Comparison of ENCODE assay signal across 14 cellular contexts in the genomic region with DNA sequence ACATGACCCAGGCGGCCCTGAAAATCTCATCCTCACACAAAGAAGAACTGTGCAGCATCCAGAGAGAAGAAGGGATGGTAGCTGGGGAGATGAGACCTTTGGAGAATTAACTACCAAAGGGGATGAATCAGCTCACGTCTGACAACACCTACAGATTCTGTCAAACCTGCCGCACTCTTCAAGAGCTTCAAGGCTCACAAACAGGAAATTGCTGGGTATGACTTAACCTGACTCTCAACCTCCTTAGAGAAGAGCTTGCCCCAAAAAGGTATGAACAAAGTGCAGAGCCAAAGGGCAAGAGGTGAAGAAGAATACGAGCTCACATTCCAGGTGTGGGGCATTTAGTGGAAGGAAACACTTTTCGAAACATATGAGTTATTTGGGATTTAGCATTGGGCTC.
DNase-seq lines count a peak whose midpoint lies in the region; ATAC-seq lines count a peak whose summit lies in the region.
"Had no signal": no experiment of that assay in that cellular context is flagged by ENCODE, and none has a peak within 500 bp of the region (broad histone marks: within the 10 kb centered on the region; RNA-seq: fewer than 3 reads in every experiment).

No MANE protein-coding gene starts in this region.

- peaks cover 58% of the 10 kb centered on the region for H3K4me1 Mint-ChIP-seq in activated CD4-positive, alpha-beta memory T cell treated with anti-CD3 and anti-CD28 coated beads for 36 hours (ENCODE audit: low read depth)
- peaks cover 10% of the 10 kb centered on the region for H3K4me1 Mint-ChIP-seq in central memory CD8-positive, alpha-beta T cell
- H3K4me1 Mint-ChIP-seq in stimulated activated naive B cell treated with anti-CD40 and anti-IgM and Interleukin-4, amounts not matched to agents 10 μg/mL and 1 μg/mL and 100 μg/mL, for 72 hours = peaks cover 51 to 87% of the 10 kb centered on the region in 2 donors

- H3K27me3 Mint-ChIP-seq in activated CD4-positive, alpha-beta memory T cell treated with anti-CD3 and anti-CD28 coated beads for 36 hours = no peaks in the 10 kb centered on the region
- no peaks in the 10 kb centered on the region for H3K27me3 Mint-ChIP-seq in central memory CD8-positive, alpha-beta T cell
- H3K27me3 Mint-ChIP-seq in stimulated activated naive B cell treated with anti-CD40 and anti-IgM and Interleukin-4, amounts not matched to agents 10 μg/mL and 1 μg/mL and 100 μg/mL, for 72 hours = no peaks in the 10 kb centered on the region

- H3K36me3 Mint-ChIP-seq in activated CD4-positive, alpha-beta memory T cell treated with anti-CD3 and anti-CD28 coated beads for 36 hours = peaks cover 1% of the 10 kb centered on the region
- no peaks in the 10 kb centered on the region for H3K36me3 Mint-ChIP-seq in central memory CD8-positive, alpha-beta T cell (ENCODE audit: insufficient read depth)
- H3K36me3 Mint-ChIP-seq in stimulated activated naive B cell treated with anti-CD40 and anti-IgM and Interleukin-4, amounts not matched to agents 10 μg/mL and 1 μg/mL and 100 μg/mL, for 72 hours = peaks cover 2 to 20% of the 10 kb centered on the region in 2 donors

- no peaks in the 10 kb centered on the region for H3K9me3 ChIP-seq in HAP-1

- no peaks in the 10 kb centered on the region for H3K9me3 Mint-ChIP-seq in activated CD4-positive, alpha-beta memory T cell treated with anti-CD3 and anti-CD28 coated beads for 36 hours
- H3K9me3 Mint-ChIP-seq in central memory CD8-positive, alpha-beta T cell = no peaks in the 10 kb centered on the region
- no peaks in the 10 kb centered on the region for H3K9me3 Mint-ChIP-seq in stimulated activated naive B cell treated with anti-CD40 and anti-IgM and Interleukin-4, amounts not matched to agents 10 μg/mL and 1 μg/mL and 100 μg/mL, for 72 hours
- H3K9me3 Mint-ChIP-seq: HFFc6, nephron progenitor cell had no signal

- no peaks in the 10 kb centered on the region for H3K4me1 ChIP-seq in HAP-1

- POLR2A ChIA-PET in activated CD4-positive, alpha-beta memory T cell treated with anti-CD3 and anti-CD28 coated beads for 36 hours (lab: Charles Lee) = no interaction called here

- H3K4me3 ChIP-seq in HAP-1 = no peak overlapping the region

- ATAC-seq in central memory CD8-positive, alpha-beta T cell (replicated peaks; ENCODE audit: extremely low read depth, poor library complexity, severe bottlenecking) = peak; percentile 80
- peak; percentile 78 to 80 for ATAC-seq in stimulated activated naive B cell treated with anti-CD40 and anti-IgM and Interleukin-4, amounts not matched to agents 10 μg/mL and 1 μg/mL and 100 μg/mL, for 72 hours (replicated peaks)
- ATAC-seq in GM18519 (IDR thresholded peaks at IDR 0.05; ENCODE audit: low FRiP score, unreplicated experiment) = no peak
- ATAC-seq: sciatic nerve had no signal

- in situ Hi-C loops in HAP-1 (cut with MboI; ENCODE audit: low sequenced_read_pairs) = no loop called here

- H3K36me3 ChIP-seq in HAP-1 (replicated peaks) = no peaks in the 10 kb centered on the region

- no peak overlapping the region for H3K4me3 Mint-ChIP-seq in activated CD4-positive, alpha-beta memory T cell treated with anti-CD3 and anti-CD28 coated beads for 36 hours
- H3K4me3 Mint-ChIP-seq in central memory CD8-positive, alpha-beta T cell = peak overlapping the region; percentile 8
- H3K4me3 Mint-ChIP-seq in stimulated activated naive B cell treated with anti-CD40 and anti-IgM and Interleukin-4, amounts not matched to agents 10 μg/mL and 1 μg/mL and 100 μg/mL, for 72 hours = peak overlapping the region in 1 of 2 donors; percentile 34
- H3K4me3 Mint-ChIP-seq: HFFc6, nephron progenitor cell had no signal

- H3K27ac Mint-ChIP-seq in activated CD4-positive, alpha-beta memory T cell treated with anti-CD3 and anti-CD28 coated beads for 36 hours = peak overlapping the region; percentile 76
- H3K27ac Mint-ChIP-seq in central memory CD8-positive, alpha-beta T cell (ENCODE audit: low read depth) = peak overlapping the region; percentile 24
- peak overlapping the region; percentile 78 for H3K27ac Mint-ChIP-seq in stimulated activated naive B cell treated with anti-CD40 and anti-IgM and Interleukin-4, amounts not matched to agents 10 μg/mL and 1 μg/mL and 100 μg/mL, for 72 hours
- H3K27ac Mint-ChIP-seq: HFFc6, nephron progenitor cell had no signal

- intact Hi-C loops in activated CD4-positive, alpha-beta memory T cell treated with anti-CD3 and anti-CD28 coated beads for 36 hours (cut with micrococcal nuclease) = loop anchor here (5.0 kb wide), 1 partner anchor 35 kb away; no protein-coding TSS in a partner anchor

- DNase-seq in activated T-cell treated with anti-CD3 and anti-CD28 coated beads for 24 hours (ENCODE audit: low read depth) (peak; percentile 38), medulla oblongata (ENCODE audit: extremely low spot score) (no peak), HAP-1 (ENCODE audit: low spot score in 2 of 2) (no peak)
- no peak for DNase-seq in activated T-cell treated with anti-CD3 and anti-CD28 coated beads, Interleukin-2, amount 50 U/mL, for 48 hours
- peak; percentile 61 for DNase-seq in activated CD4-positive, alpha-beta memory T cell treated with anti-CD3 and anti-CD28 coated beads for 36 hours
- no peak for DNase-seq in central memory CD8-positive, alpha-beta T cell (ENCODE audit: low spot score in 2 of 2)
- no peak for DNase-seq in stimulated activated naive B cell treated with anti-CD40 and anti-IgM and Interleukin-4, amounts not matched to agents 10 μg/mL and 1 μg/mL and 100 μg/mL, for 72 hours
- DNase-seq: aorta, Calu3, HFFc6, nephron progenitor cell, SHP77 had no signal

- H3K27me3 ChIP-seq in HAP-1 (ENCODE audit: low read depth) = no peaks in the 10 kb centered on the region

- CTCF ChIA-PET in activated CD4-positive, alpha-beta memory T cell treated with anti-CD3 and anti-CD28 coated beads for 36 hours (lab: Charles Lee) = interaction anchor here (0.7 to 1.5 kb wide), 2 partner anchors 76 to 216 kb away, joined by 3 to 5 read pairs; no protein-coding TSS in a partner anchor

Comparison
In these comparisons a context has a peak if more than half of its experiments do, and no peak if none do; other contexts are left out.
1. DNase-seq: peak in activated T-cell treated with anti-CD3 and anti-CD28 coated beads for 24 hours (single experiment) and activated CD4-positive, alpha-beta memory T cell treated with anti-CD3 and anti-CD28 coated beads for 36 hours (single experiment); none in activated T-cell treated with anti-CD3 and anti-CD28 coated beads, Interleukin-2, amount 50 U/mL, for 48 hours (0 of 2), central memory CD8-positive, alpha-beta T cell (0 of 2), stimulated activated naive B cell treated with anti-CD40 and anti-IgM and Interleukin-4, amounts not matched to agents 10 μg/mL and 1 μg/mL and 100 μg/mL, for 72 hours (single experiment), medulla oblongata (single experiment) and HAP-1 (0 of 2).
2. H3K27ac Mint-ChIP-seq: peak in every context shown above with its lines; median percentile 78 in stimulated activated naive B cell treated with anti-CD40 and anti-IgM and Interleukin-4, amounts not matched to agents 10 μg/mL and 1 μg/mL and 100 μg/mL, for 72 hours; 76 in activated CD4-positive, alpha-beta memory T cell treated with anti-CD3 and anti-CD28 coated beads for 36 hours; 24 in central memory CD8-positive, alpha-beta T cell.